Comparison of ENCODE assay signal across 1 cellular context in genomic region chr7:47815867-47816266, GRCh38.
TF ChIP-seq lines count a peak whose summit lies in the region.

No MANE protein-coding gene starts in this region.

TF ChIP-seq in GM23338, 12 proteins besides CTCF, POLR2A, EP300 and RAD21 (continued from another document):
- TF ChIP-seq ZNF462 (CRISPR knock-in tag; IDR thresholded peaks at IDR 0.05) (no peak), EZH2phosphoT487 (IDR thresholded peaks at IDR 0.05; ENCODE audit: unreplicated experiment) (no peak), ZNF331 (CRISPR knock-in tag; IDR thresholded peaks at IDR 0.05; ENCODE audit: low read depth) (no peak), EZH2 (IDR thresholded peaks at IDR 0.05; ENCODE audit: low read depth, unreplicated experiment) (no peak), STAT1 (IDR thresholded peaks at IDR 0.05; ENCODE audit: unreplicated experiment) (no peak), JUNB (IDR thresholded peaks at IDR 0.05; ENCODE audit: unreplicated experiment) (no peak)
TF ChIP-seq in GM23338: peak in this region for 0.
